34 cellular contexts compared by ENCODE assay signal in the genomic region with DNA sequence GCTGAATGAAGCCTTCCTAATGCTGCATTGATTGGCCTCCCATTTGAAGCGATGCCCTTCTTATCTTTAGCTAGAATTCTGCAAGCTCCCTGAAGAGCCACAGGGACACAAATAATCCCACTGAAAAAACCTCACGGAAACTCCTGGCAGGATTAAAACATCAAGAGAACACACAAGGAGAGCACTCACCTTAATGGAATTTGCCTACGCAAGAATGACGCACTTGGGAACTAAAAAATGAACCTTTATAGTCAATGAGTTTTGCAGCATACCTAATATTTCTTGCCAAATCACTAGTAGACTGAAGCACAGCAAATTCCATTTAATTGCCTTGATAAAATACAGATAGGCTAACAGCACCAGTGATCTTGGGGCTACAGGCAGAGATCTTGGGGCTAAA.
DNase-seq lines count a peak whose midpoint lies in the region; ATAC-seq, FAIRE-seq and TF ChIP-seq lines count a peak whose summit lies in the region.
"Had no signal": no experiment of that assay in that cellular context is flagged by ENCODE, and none has a peak within 500 bp of the region (broad histone marks: within the 10 kb centered on the region; RNA-seq: fewer than 3 reads in every experiment).

No MANE protein-coding gene starts in this region.

- FAIRE-seq in bronchial epithelial cell (lab: Jason Lieb, UNC): no peak
- FAIRE-seq: endometrium, H1, HepG2, pancreas had no signal

- H3K4me1 ChIP-seq in psoas muscle: no peaks in the 10 kb centered on the region
- H3K4me1 ChIP-seq: esophagus squamous epithelium, gastroesophageal sphincter, pancreas, suprapubic skin, upper lobe of right lung had no signal

- H3K36me3 ChIP-seq in bronchial epithelial cell (ENCODE audit: control insufficient read depth, insufficient read depth, low read length): no peaks in the 10 kb centered on the region
- H3K36me3 ChIP-seq in psoas muscle (ENCODE audit: insufficient read depth in 1 of 2, low read depth in 1 of 2): no peaks in the 10 kb centered on the region
- H3K36me3 ChIP-seq: esophagus squamous epithelium, gastroesophageal sphincter, pancreas, suprapubic skin, upper lobe of right lung had no signal

- H3K27me3 Mint-ChIP-seq in mesothelial cell of epicardium (ENCODE audit: low read depth): no peaks in the 10 kb centered on the region
- H3K27me3 Mint-ChIP-seq: activated naive CD8-positive, alpha-beta T cell treated with anti-CD3 and anti-CD28 coated beads, Interleukin-2, amount 10 ng/mL, durations not matched to agents 7 days and 5 days had no signal

- no peaks in the 10 kb centered on the region for H3K9me3 Mint-ChIP-seq in mesothelial cell of epicardium
- H3K9me3 Mint-ChIP-seq: activated naive CD8-positive, alpha-beta T cell treated with anti-CD3 and anti-CD28 coated beads, Interleukin-2, amount 10 ng/mL, durations not matched to agents 7 days and 5 days; CD4-positive, alpha-beta T cell; nephron progenitor cell; stimulated activated naive B cell treated with anti-CD40 and anti-IgM and Interleukin-4, amounts not matched to agents 10 μg/mL and 1 μg/mL and 100 μg/mL, for 72 hours had no signal

- DNase-seq in AG09309 (ENCODE audit: low read depth) (peak; percentile 37), M059J (ENCODE audit: low read depth) (peak; percentile 79), bronchial epithelial cell (ENCODE audit: low read depth) (peak; percentile 85), mesothelial cell of epicardium (ENCODE audit: low spot score in 2 of 2, unreplicated experiment in 2 of 2) (no peak), NCI-H1417 (lab: John Stamatoyannopoulos, UW) (no peak), psoas muscle (no peak)
- DNase-seq: activated CD8-positive, alpha-beta memory T cell treated with anti-CD3 and anti-CD28 coated beads, Interleukin-2, amount 10 ng/mL, durations not matched to agents 7 days and 5 days; activated gamma-delta T cell treated with Interleukin-2 at 50 U/mL for 16 hours; activated naive CD8-positive, alpha-beta T cell treated with anti-CD3 and anti-CD28 coated beads, Interleukin-2, amount 10 ng/mL, durations not matched to agents 7 days and 5 days; activated T-cell treated with anti-CD3 and anti-CD28 coated beads, Interleukin-2, amount 50 U/mL, for 48 hours; CD4-positive, alpha-beta T cell; cerebellar nuclear complex; DMS79 treated with DMSO at 0.1 percent for 48 hours; dorsolateral prefrontal cortex; esophagus squamous epithelium; Kasumi-1; MV-4-11; NCI-H510A; nephron progenitor cell; pancreas; retina; stimulated activated naive B cell treated with anti-CD40 and anti-IgM and Interleukin-4, amounts not matched to agents 10 μg/mL and 1 μg/mL and 100 μg/mL, for 72 hours; T-helper 17 cell; upper lobe of right lung had no signal

- H3K27me3 ChIP-seq in bronchial epithelial cell (ENCODE audit: control insufficient read depth, insufficient read depth, low read length) (no peaks in the 10 kb centered on the region), psoas muscle (ENCODE audit: insufficient read depth in 3 of 3, low read length in 2 of 3) (no peaks in the 10 kb centered on the region)
- H3K27me3 ChIP-seq: dorsolateral prefrontal cortex, esophagus squamous epithelium, gastroesophageal sphincter, hepatocyte, pancreas, suprapubic skin, upper lobe of right lung had no signal

- no peaks in the 10 kb centered on the region for H3K36me3 Mint-ChIP-seq in mesothelial cell of epicardium
- H3K36me3 Mint-ChIP-seq: activated CD8-positive, alpha-beta memory T cell treated with anti-CD3 and anti-CD28 coated beads, Interleukin-2, amount 10 ng/mL, durations not matched to agents 7 days and 5 days; activated naive CD8-positive, alpha-beta T cell treated with anti-CD3 and anti-CD28 coated beads, Interleukin-2, amount 10 ng/mL, durations not matched to agents 7 days and 5 days; stimulated activated naive B cell treated with anti-CD40 and anti-IgM and Interleukin-4, amounts not matched to agents 10 μg/mL and 1 μg/mL and 100 μg/mL, for 72 hours had no signal

- WGBS in psoas muscle, 3 donors: 94 to 96% (median 96%) methylated on average over 4 of the region's 4 CpGs

- intact Hi-C loops in psoas muscle (cut with DNase I): no loop called here

- ATAC-seq in psoas muscle (no peak), HG03097 (IDR thresholded peaks at IDR 0.05; ENCODE audit: low FRiP score, unreplicated experiment) (no peak), HG03520 (IDR thresholded peaks at IDR 0.05; ENCODE audit: unreplicated experiment) (no peak)
- ATAC-seq: activated CD8-positive, alpha-beta memory T cell treated with anti-CD3 and anti-CD28 coated beads, Interleukin-2, amount 10 ng/mL, durations not matched to agents 7 days and 5 days; gastroesophageal sphincter; HepG2; pancreas; stimulated activated naive B cell treated with anti-CD40 and anti-IgM and Interleukin-4, amounts not matched to agents 10 μg/mL and 1 μg/mL and 100 μg/mL, for 72 hours; T-helper 17 cell; upper lobe of right lung had no signal

- no peaks in the 10 kb centered on the region for H3K9me3 ChIP-seq in psoas muscle
- H3K9me3 ChIP-seq: esophagus squamous epithelium, gastroesophageal sphincter, pancreas, suprapubic skin, upper lobe of right lung had no signal

- H3K4me3 ChIP-seq in AG09309 (ENCODE audit: control insufficient read depth, low read depth, low read length) (no peak overlapping the region), bronchial epithelial cell (ENCODE audit: low read depth, low read length) (no peak overlapping the region), psoas muscle (no peak overlapping the region)
- H3K4me3 ChIP-seq: dorsolateral prefrontal cortex, esophagus squamous epithelium, gastroesophageal sphincter, hepatocyte, lung, pancreas, skin epidermis, suprapubic skin, upper lobe of right lung had no signal

- H3K4me1 Mint-ChIP-seq in mesothelial cell of epicardium: peaks cover 35% of the 10 kb centered on the region
- H3K4me1 Mint-ChIP-seq: activated CD8-positive, alpha-beta memory T cell treated with anti-CD3 and anti-CD28 coated beads, Interleukin-2, amount 10 ng/mL, durations not matched to agents 7 days and 5 days; activated naive CD8-positive, alpha-beta T cell treated with anti-CD3 and anti-CD28 coated beads, Interleukin-2, amount 10 ng/mL, durations not matched to agents 7 days and 5 days; nephron progenitor cell; stimulated activated naive B cell treated with anti-CD40 and anti-IgM and Interleukin-4, amounts not matched to agents 10 μg/mL and 1 μg/mL and 100 μg/mL, for 72 hours; T-helper 17 cell had no signal

- H3K27ac Mint-ChIP-seq in mesothelial cell of epicardium: peak overlapping the region; percentile 70
- H3K27ac Mint-ChIP-seq: activated CD8-positive, alpha-beta memory T cell treated with anti-CD3 and anti-CD28 coated beads, Interleukin-2, amount 10 ng/mL, durations not matched to agents 7 days and 5 days; activated naive CD8-positive, alpha-beta T cell treated with anti-CD3 and anti-CD28 coated beads, Interleukin-2, amount 10 ng/mL, durations not matched to agents 7 days and 5 days; CD4-positive, alpha-beta T cell; nephron progenitor cell; stimulated activated naive B cell treated with anti-CD40 and anti-IgM and Interleukin-4, amounts not matched to agents 10 μg/mL and 1 μg/mL and 100 μg/mL, for 72 hours; T-helper 17 cell had no signal

- TF ChIP-seq CTCF in AG09309 (IDR thresholded peaks at IDR 0.05; ENCODE audit: control insufficient read depth, insufficient read depth, low read depth, low read length, missing control alignments) (no peak), bronchial epithelial cell (IDR thresholded peaks at IDR 0.05; ENCODE audit: insufficient read depth, low read length, severe bottlenecking) (no peak), mesothelial cell of epicardium (IDR thresholded peaks at IDR 0.05; ENCODE audit: unreplicated experiment) (no peak), psoas muscle (IDR thresholded peaks at IDR 0.05) (no peak)

- no peak overlapping the region for H3K27ac ChIP-seq in psoas muscle
- H3K27ac ChIP-seq: dorsolateral prefrontal cortex, esophagus squamous epithelium, gastroesophageal sphincter, hepatocyte, pancreas, skin epidermis, suprapubic skin, upper lobe of right lung had no signal

- no peak overlapping the region for H3K4me3 Mint-ChIP-seq in mesothelial cell of epicardium
- H3K4me3 Mint-ChIP-seq: activated CD8-positive, alpha-beta memory T cell treated with anti-CD3 and anti-CD28 coated beads, Interleukin-2, amount 10 ng/mL, durations not matched to agents 7 days and 5 days; activated naive CD8-positive, alpha-beta T cell treated with anti-CD3 and anti-CD28 coated beads, Interleukin-2, amount 10 ng/mL, durations not matched to agents 7 days and 5 days; CD4-positive, alpha-beta T cell; nephron progenitor cell; stimulated activated naive B cell treated with anti-CD40 and anti-IgM and Interleukin-4, amounts not matched to agents 10 μg/mL and 1 μg/mL and 100 μg/mL, for 72 hours; T-helper 17 cell had no signal

Comparison
In these comparisons a context has a peak if more than half of its experiments do, and no peak if none do; other contexts are left out.
1. DNase-seq: peak in AG09309 (single experiment), M059J (single experiment) and bronchial epithelial cell (single experiment); none in mesothelial cell of epicardium (0 of 2), NCI-H1417 (0 of 3) and psoas muscle (0 of 2).